ENCODE assay signal across 9 cellular contexts in genomic region chr2:43455735-43456642, GRCh38.
DNase-seq lines count a peak whose midpoint lies in the region; ATAC-seq, FAIRE-seq and TF ChIP-seq lines count a peak whose summit lies in the region.
"Had no signal": no experiment of that assay in that cellular context is flagged by ENCODE, and none has a peak within 500 bp of the region (broad histone marks: within the 10 kb centered on the region; RNA-seq: fewer than 3 reads in every experiment).

No MANE protein-coding gene starts in this region.

- no peak overlapping the region for H3K27ac Mint-ChIP-seq in activated CD8-positive, alpha-beta T cell treated with anti-CD3 and anti-CD28 coated beads for 36 hours
- no peak overlapping the region for H3K27ac Mint-ChIP-seq in stimulated activated naive CD8-positive, alpha-beta T cell treated with anti-CD3 and anti-CD28 coated beads, Interleukin-15, amount 100 ng/mL, for 72 hours

- no peak for TF ChIP-seq POLR2A in GM12891 (IDR thresholded peaks at IDR 0.05; ENCODE audit: low read depth, low read length)
- no peak for TF ChIP-seq POLR2A in NB4 (IDR thresholded peaks at IDR 0.05; ENCODE audit: extremely low read depth, insufficient read length)

- FAIRE-seq in GM12891 (lab: Jason Lieb, UNC), result peak; percentile 43

- no peak for ATAC-seq in activated CD8-positive, alpha-beta T cell treated with anti-CD3 and anti-CD28 coated beads for 36 hours
- ATAC-seq in stimulated activated naive CD8-positive, alpha-beta T cell treated with anti-CD3 and anti-CD28 coated beads, Interleukin-15, amount 100 ng/mL, for 72 hours, result no peak
- no peak for ATAC-seq in HG02571 (IDR thresholded peaks at IDR 0.05; ENCODE audit: unreplicated experiment)

- H3K4me1 Mint-ChIP-seq in activated CD8-positive, alpha-beta T cell treated with anti-CD3 and anti-CD28 coated beads for 36 hours (ENCODE audit: low read depth), result peaks cover 6% of the 10 kb centered on the region
- peaks cover 17% of the 10 kb centered on the region for H3K4me1 Mint-ChIP-seq in stimulated activated naive CD8-positive, alpha-beta T cell treated with anti-CD3 and anti-CD28 coated beads, Interleukin-15, amount 100 ng/mL, for 72 hours

- CTCF ChIA-PET in activated CD8-positive, alpha-beta T cell treated with anti-CD3 and anti-CD28 coated beads for 36 hours (lab: Charles Lee), result interaction anchor here (1.0 kb wide), 1 partner anchor 10 kb away, joined by 3 read pairs; no protein-coding TSS in a partner anchor

- no peak for TF ChIP-seq CTCF in NB4 (IDR thresholded peaks at IDR 0.05; ENCODE audit: low read depth, low read length)
- peak; percentile 42 for TF ChIP-seq CTCF in epithelial cell of proximal tubule (conservative IDR thresholded peaks at IDR 0.05; ENCODE audit: low read depth, low read length)
- no peak for TF ChIP-seq CTCF in activated CD8-positive, alpha-beta T cell treated with anti-CD3 and anti-CD28 coated beads for 36 hours (IDR thresholded peaks at IDR 0.05)

- intact Hi-C loops in activated CD8-positive, alpha-beta T cell treated with anti-CD3 and anti-CD28 coated beads for 36 hours (cut with micrococcal nuclease), result no loop called here

- POLR2A ChIA-PET in activated CD8-positive, alpha-beta T cell treated with anti-CD3 and anti-CD28 coated beads for 36 hours (lab: Charles Lee), result no interaction called here

- H3K4me3 ChIP-seq in NB4 (ENCODE audit: low read depth, low read length) (no peak overlapping the region), epithelial cell of proximal tubule (ENCODE audit: low read depth, low read length) (no peak overlapping the region)

- DNase-seq in GM12891 (ENCODE audit: insufficient read length, low spot score), result no peak
- peak; percentile 46 for DNase-seq in NB4 (ENCODE audit: low read depth)
- DNase-seq in epithelial cell of proximal tubule (ENCODE audit: low read depth), result no peak
- DNase-seq in pulmonary artery endothelial cell (ENCODE audit: low read depth, low spot score), result peak; percentile 74
- no peak for DNase-seq in activated CD8-positive, alpha-beta T cell treated with anti-CD3 and anti-CD28 coated beads for 36 hours
- no peak for DNase-seq in stimulated activated naive CD8-positive, alpha-beta T cell treated with anti-CD3 and anti-CD28 coated beads, Interleukin-15, amount 100 ng/mL, for 72 hours
- no peak for DNase-seq in activated T-cell treated with anti-CD3 and anti-CD28 coated beads for 4 hours
- DNase-seq: NCI-H510A treated with DMSO at 0.1 percent for 48 hours had no signal

- no peaks in the 10 kb centered on the region for H3K9me3 Mint-ChIP-seq in activated CD8-positive, alpha-beta T cell treated with anti-CD3 and anti-CD28 coated beads for 36 hours
- H3K9me3 Mint-ChIP-seq in stimulated activated naive CD8-positive, alpha-beta T cell treated with anti-CD3 and anti-CD28 coated beads, Interleukin-15, amount 100 ng/mL, for 72 hours, result no peaks in the 10 kb centered on the region

- no peak overlapping the region for H3K4me3 Mint-ChIP-seq in activated CD8-positive, alpha-beta T cell treated with anti-CD3 and anti-CD28 coated beads for 36 hours
- H3K4me3 Mint-ChIP-seq in stimulated activated naive CD8-positive, alpha-beta T cell treated with anti-CD3 and anti-CD28 coated beads, Interleukin-15, amount 100 ng/mL, for 72 hours, result no peak overlapping the region

- no peaks in the 10 kb centered on the region for H3K27me3 Mint-ChIP-seq in activated CD8-positive, alpha-beta T cell treated with anti-CD3 and anti-CD28 coated beads for 36 hours
- no peaks in the 10 kb centered on the region for H3K27me3 Mint-ChIP-seq in stimulated activated naive CD8-positive, alpha-beta T cell treated with anti-CD3 and anti-CD28 coated beads, Interleukin-15, amount 100 ng/mL, for 72 hours

- peaks cover 20% of the 10 kb centered on the region for H3K36me3 Mint-ChIP-seq in activated CD8-positive, alpha-beta T cell treated with anti-CD3 and anti-CD28 coated beads for 36 hours (ENCODE audit: low read depth)

TF ChIP-seq in GM12891, 5 proteins besides CTCF, POLR2A, EP300 and RAD21:
- TF ChIP-seq POLR2AphosphoS5 (IDR thresholded peaks at IDR 0.05; ENCODE audit: low read depth, low read length) (no peak), SPI1 (IDR thresholded peaks at IDR 0.05; ENCODE audit: low read depth, low read length) (peak; percentile 45)

Comparison
In these comparisons a context has a peak if more than half of its experiments do, and no peak if none do; other contexts are left out.
1. DNase-seq: peak in NB4 (single experiment) and pulmonary artery endothelial cell (single experiment); none in GM12891 (single experiment), epithelial cell of proximal tubule (single experiment), activated CD8-positive, alpha-beta T cell treated with anti-CD3 and anti-CD28 coated beads for 36 hours (single experiment), stimulated activated naive CD8-positive, alpha-beta T cell treated with anti-CD3 and anti-CD28 coated beads, Interleukin-15, amount 100 ng/mL, for 72 hours (0 of 2) and activated T-cell treated with anti-CD3 and anti-CD28 coated beads for 4 hours (single experiment).